ENCODE assay signal across 9 cellular contexts in the genomic region with DNA sequence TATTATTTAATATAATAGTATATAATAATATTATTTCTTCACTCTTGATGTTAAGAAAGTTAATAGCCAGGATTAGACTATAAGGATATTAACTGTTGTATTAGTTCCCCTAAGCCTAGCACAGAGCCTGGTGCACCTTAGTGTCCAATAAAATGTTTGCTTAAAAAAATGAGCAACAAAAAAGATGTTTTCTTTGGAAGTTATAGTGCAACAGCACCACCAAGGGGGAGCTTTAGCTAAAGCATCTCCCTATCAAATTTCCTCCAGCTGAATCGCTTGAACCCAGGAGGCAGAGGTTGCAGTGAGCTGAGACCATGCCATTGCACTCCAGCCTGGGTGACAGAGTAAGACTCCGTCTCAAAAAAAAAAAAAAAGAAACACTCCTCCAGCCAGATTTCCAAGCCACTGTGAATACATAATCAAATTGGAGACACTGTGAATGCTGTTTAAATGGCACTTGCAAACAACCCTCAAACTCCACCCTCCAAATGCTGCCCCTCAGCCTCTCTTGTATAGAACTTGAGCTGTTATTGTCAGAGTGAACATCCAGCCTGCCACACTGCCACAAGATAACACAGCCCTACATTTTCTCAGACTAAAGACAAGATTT.
A peak's percentile ranks its signal among the peaks of the same experiment; 100 is the strongest.
DNase-seq lines count a peak whose midpoint lies in the region; ATAC-seq and TF ChIP-seq lines count a peak whose summit lies in the region.
"Had no signal": no experiment of that assay in that cellular context is flagged by ENCODE, and none has a peak within 500 bp of the region (broad histone marks: within the 10 kb centered on the region; RNA-seq: fewer than 3 reads in every experiment).

No MANE protein-coding gene starts in this region.

- H3K14ac ChIP-seq in H9 (ENCODE audit: insufficient read depth, low read length), result no peak overlapping the region

- no peaks in the 10 kb centered on the region for H3K4me1 ChIP-seq in H9 (ENCODE audit: insufficient read depth, low read length)

- no peak overlapping the region for H4K5ac ChIP-seq in H9 (ENCODE audit: insufficient read length, low read depth, low read length)

- H3K79me1 ChIP-seq in H9 (ENCODE audit: insufficient read depth, low read depth, low read length, poor library complexity, severe bottlenecking), result no peaks in the 10 kb centered on the region

- no peak overlapping the region for H2BK15ac ChIP-seq in H9 (ENCODE audit: low read depth, low read length)

- ATAC-seq in HG03565 (IDR thresholded peaks at IDR 0.05; ENCODE audit: unreplicated experiment) (no peak), HG02938 (IDR thresholded peaks at IDR 0.05; ENCODE audit: unreplicated experiment) (no peak)
- ATAC-seq in activated naive CD8-positive, alpha-beta T cell treated with anti-CD3 and anti-CD28 coated beads, Interleukin-2, amount 50 U/mL, for 24 hours, result no peak

- H4K20me1 ChIP-seq in H9 (ENCODE audit: control insufficient read depth, insufficient read depth, insufficient read length), result no peaks in the 10 kb centered on the region

- no peak overlapping the region for H2BK12ac ChIP-seq in H9 (ENCODE audit: insufficient read length, low read depth, low read length)

- no peaks in the 10 kb centered on the region for H3K9me3 ChIP-seq in H9 (ENCODE audit: control insufficient read depth, low read depth, low read length)

- no peak overlapping the region for H3K4me2 ChIP-seq in H9 (ENCODE audit: insufficient read depth, insufficient read length, low read length)

- no peak overlapping the region for H2BK20ac ChIP-seq in H9 (ENCODE audit: low read depth, low read length, poor library complexity, severe bottlenecking)

- no peak overlapping the region for H3K23ac ChIP-seq in H9 (ENCODE audit: insufficient read length, low read depth, low read length)

- H3K18ac ChIP-seq in H9 (ENCODE audit: insufficient read length, low read depth, low read length), result no peak overlapping the region

- POLR2A ChIA-PET in activated CD4-positive, alpha-beta memory T cell treated with anti-CD3 and anti-CD28 coated beads for 36 hours (lab: Charles Lee), result no interaction called here

- TF ChIP-seq CTCF in C4-2B (conservative IDR thresholded peaks at IDR 0.05), result peak; percentile 49
- peak; percentile 81 for TF ChIP-seq CTCF in H9 (conservative IDR thresholded peaks at IDR 0.05)

- H3K4me3 Mint-ChIP-seq in H9, result no peak overlapping the region
- no peak overlapping the region for H3K4me3 Mint-ChIP-seq in activated CD4-positive, alpha-beta memory T cell treated with anti-CD3 and anti-CD28 coated beads for 36 hours
- no peak overlapping the region for H3K4me3 Mint-ChIP-seq in activated naive CD8-positive, alpha-beta T cell treated with anti-CD3 and anti-CD28 coated beads, Interleukin-2, amount 50 U/mL, for 24 hours
- H3K4me3 Mint-ChIP-seq: IgD-negative memory B cell had no signal

- H3K27ac ChIP-seq in C4-2B (no peak overlapping the region), H9 (ENCODE audit: insufficient read length, low read depth, low read length) (no peak overlapping the region)

- H3T11ph ChIP-seq in H9 (ENCODE audit: low read length), result no peak overlapping the region

- H3K36me3 Mint-ChIP-seq in H9 (ENCODE audit: insufficient read depth in 1 of 3, low read depth in 3 of 3), result peaks cover under 1 to 6% (median 3%) of the 10 kb centered on the region in 3 experiments; a peak in 4 of 7 replicates
- peaks cover 15% of the 10 kb centered on the region for H3K36me3 Mint-ChIP-seq in activated CD4-positive, alpha-beta memory T cell treated with anti-CD3 and anti-CD28 coated beads for 36 hours
- H3K36me3 Mint-ChIP-seq in activated naive CD8-positive, alpha-beta T cell treated with anti-CD3 and anti-CD28 coated beads, Interleukin-2, amount 50 U/mL, for 24 hours (ENCODE audit: low read depth), result peaks cover 18% of the 10 kb centered on the region

- CTCF ChIA-PET in activated CD4-positive, alpha-beta memory T cell treated with anti-CD3 and anti-CD28 coated beads for 36 hours (lab: Charles Lee), result interaction anchor here (0.6 to 1.9 kb wide), 13 partner anchors 11 to 564 kb away, joined by 3 to 7 read pairs (median 3); no protein-coding TSS in a partner anchor

- H3K23me2 ChIP-seq in H9 (ENCODE audit: insufficient read length, low read depth, low read length, poor library complexity, severe bottlenecking), result no peaks in the 10 kb centered on the region

- H2BK5ac ChIP-seq in H9 (ENCODE audit: insufficient read length, low read length), result no peak overlapping the region

- H4K8ac ChIP-seq in H9 (replicated peaks; ENCODE audit: insufficient read length, low read depth, low read length), result no peak overlapping the region

- DNase-seq in H9 (no peak), SW480 (ENCODE audit: low spot score) (peak; percentile 8), iPS-NIHi7 (ENCODE audit: extremely low spot score) (peak; percentile 26)
- no peak for DNase-seq in activated CD4-positive, alpha-beta memory T cell treated with anti-CD3 and anti-CD28 coated beads for 36 hours
- DNase-seq in activated naive CD8-positive, alpha-beta T cell treated with anti-CD3 and anti-CD28 coated beads, Interleukin-2, amount 50 U/mL, for 24 hours, result no peak

- no peak overlapping the region for H3K9ac ChIP-seq in H9 (ENCODE audit: extremely low read depth, insufficient read length, low read length)

- H2AFZ ChIP-seq in H9 (ENCODE audit: low read length), result no peak overlapping the region

- no peaks in the 10 kb centered on the region for H3K27me3 ChIP-seq in H9 (ENCODE audit: insufficient read depth, low read length)

- no peaks in the 10 kb centered on the region for H3K79me2 ChIP-seq in H9 (ENCODE audit: insufficient read depth, low read length)

- intact Hi-C loops in activated CD4-positive, alpha-beta memory T cell treated with anti-CD3 and anti-CD28 coated beads for 36 hours (cut with micrococcal nuclease), result loop anchor here (5.0 kb wide), 1 partner anchor 561 kb away; no protein-coding TSS in a partner anchor

- H2BK120ac ChIP-seq in H9 (ENCODE audit: low read depth, low read length, poor library complexity, severe bottlenecking), result no peak overlapping the region

- no peak overlapping the region for H2AK5ac ChIP-seq in H9 (ENCODE audit: insufficient read length, low read length)

- peaks cover 0 to 4% of the 10 kb centered on the region in 2 experiments; a peak in 1 of 5 replicates for H3K9me3 Mint-ChIP-seq in H9
- H3K9me3 Mint-ChIP-seq in activated CD4-positive, alpha-beta memory T cell treated with anti-CD3 and anti-CD28 coated beads for 36 hours, result no peaks in the 10 kb centered on the region
- no peaks in the 10 kb centered on the region for H3K9me3 Mint-ChIP-seq in activated naive CD8-positive, alpha-beta T cell treated with anti-CD3 and anti-CD28 coated beads, Interleukin-2, amount 50 U/mL, for 24 hours
- H3K9me3 Mint-ChIP-seq: IgD-negative memory B cell had no signal

- no peak overlapping the region for H3K56ac ChIP-seq in H9 (ENCODE audit: insufficient read length, low read depth, low read length)

- H3K4me1 Mint-ChIP-seq in H9, result no peaks in the 10 kb centered on the region
- H3K4me1 Mint-ChIP-seq in activated CD4-positive, alpha-beta memory T cell treated with anti-CD3 and anti-CD28 coated beads for 36 hours (ENCODE audit: low read depth), result no peaks in the 10 kb centered on the region
- H3K4me1 Mint-ChIP-seq in activated naive CD8-positive, alpha-beta T cell treated with anti-CD3 and anti-CD28 coated beads, Interleukin-2, amount 50 U/mL, for 24 hours, result no peaks in the 10 kb centered on the region

- no peak overlapping the region for H4K91ac ChIP-seq in H9 (ENCODE audit: insufficient read length, low read depth, low read length)

- 0 out of 7 replicates have a peak overlapping the region, but pooled peaks of 1 of the 3 experiments have one; percentile 23 for H3K27ac Mint-ChIP-seq in H9
- H3K27ac Mint-ChIP-seq in activated CD4-positive, alpha-beta memory T cell treated with anti-CD3 and anti-CD28 coated beads for 36 hours, result no peak overlapping the region
- no peak overlapping the region for H3K27ac Mint-ChIP-seq in activated naive CD8-positive, alpha-beta T cell treated with anti-CD3 and anti-CD28 coated beads, Interleukin-2, amount 50 U/mL, for 24 hours
- H3K27ac Mint-ChIP-seq: IgD-negative memory B cell had no signal

- no peaks in the 10 kb centered on the region; the same call in 1 of the 2 replicates for H3K27me3 Mint-ChIP-seq in H9 (ENCODE audit: low read depth)
- H3K27me3 Mint-ChIP-seq in activated CD4-positive, alpha-beta memory T cell treated with anti-CD3 and anti-CD28 coated beads for 36 hours, result no peaks in the 10 kb centered on the region
- H3K27me3 Mint-ChIP-seq in activated naive CD8-positive, alpha-beta T cell treated with anti-CD3 and anti-CD28 coated beads, Interleukin-2, amount 50 U/mL, for 24 hours, result no peaks in the 10 kb centered on the region
- H3K27me3 Mint-ChIP-seq: IgD-negative memory B cell had no signal

- no CpG with 5 or more reads among the region's 2 CpGs for WGBS in H9 (ENCODE audit: extremely low coverage, insufficient read length, low lambda C conversion rate)

- H3K4ac ChIP-seq in H9 (ENCODE audit: low read depth, low read length), result no peak overlapping the region

Comparison
In these comparisons a context has a peak if more than half of its experiments do, and no peak if none do; other contexts are left out.
1. DNase-seq: peak in SW480 (single experiment) and iPS-NIHi7 (single experiment); none in H9 (single experiment), activated CD4-positive, alpha-beta memory T cell treated with anti-CD3 and anti-CD28 coated beads for 36 hours (single experiment) and activated naive CD8-positive, alpha-beta T cell treated with anti-CD3 and anti-CD28 coated beads, Interleukin-2, amount 50 U/mL, for 24 hours (single experiment).